ENCODE assay signal across 8 cellular contexts in the genomic region with DNA sequence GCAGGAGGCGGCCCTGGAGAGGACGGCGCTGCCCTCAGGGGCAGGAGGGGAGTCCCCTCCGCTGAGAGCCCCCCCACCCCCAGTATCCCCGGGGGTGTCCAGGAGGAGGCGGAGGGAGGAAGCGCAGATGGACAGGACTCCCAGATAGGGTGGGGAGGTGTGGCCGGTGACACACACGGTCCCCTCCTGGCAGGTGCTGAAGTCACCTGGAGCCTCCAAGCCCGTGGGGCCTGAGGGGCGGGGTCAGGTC. TPM values are rescaled to one million over a fixed set of nuclear protein-coding genes. Genes with fewer than 3 reads are reported as not detected.
DNase-seq lines count a peak whose midpoint lies in the region; ATAC-seq and TF ChIP-seq lines count a peak whose summit lies in the region.

No MANE protein-coding gene starts in this region.

- H3K27ac ChIP-seq in iPS-20b (ENCODE audit: low read length) (no peak overlapping the region), testis (no peak overlapping the region)

- H3K9ac ChIP-seq in iPS-20b (ENCODE audit: low read depth, low read length): peak overlapping the region; percentile 48; the same call in 1 of the 2 replicates

- no peak for TF ChIP-seq CTCF in testis (IDR thresholded peaks at IDR 0.05)

- H3K9me3 ChIP-seq in iPS-20b (ENCODE audit: insufficient read depth, low read depth, low read length) (no peaks in the 10 kb centered on the region), testis (no peaks in the 10 kb centered on the region)

- H3K4me1 Mint-ChIP-seq in activated CD4-positive, alpha-beta T cell treated with anti-CD3 and anti-CD28 coated beads for 36 hours: peaks cover 18% of the 10 kb centered on the region
- H3K4me1 Mint-ChIP-seq in activated naive CD8-positive, alpha-beta T cell treated with anti-CD3 and anti-CD28 coated beads for 36 hours: peaks cover 25% of the 10 kb centered on the region

- H3K4me1 ChIP-seq in iPS-20b (ENCODE audit: insufficient read depth, low read length) (peaks cover 8% of the 10 kb centered on the region), testis (peaks cover 11% of the 10 kb centered on the region)

- H3K4me3 ChIP-seq in iPS-20b (ENCODE audit: low read length) (peak overlapping the region; percentile 59; the same call in 1 of the 2 replicates), testis (peak overlapping the region; percentile 58 to 69)

- no peaks in the 10 kb centered on the region for H3K27me3 Mint-ChIP-seq in activated CD4-positive, alpha-beta T cell treated with anti-CD3 and anti-CD28 coated beads for 36 hours
- H3K27me3 Mint-ChIP-seq in activated naive CD8-positive, alpha-beta T cell treated with anti-CD3 and anti-CD28 coated beads for 36 hours: no peaks in the 10 kb centered on the region

- no peak for TF ChIP-seq POLR2A in testis (IDR thresholded peaks at IDR 0.05)

- DNase-seq in activated CD4-positive, alpha-beta T cell treated with anti-CD3 and anti-CD28 coated beads for 36 hours: peak; percentile 56
- no peak for DNase-seq in activated CD4-positive, alpha-beta T cell treated with anti-CD3 and anti-CD28 coated beads for 1 hour
- no peak for DNase-seq in activated naive CD8-positive, alpha-beta T cell treated with anti-CD3 and anti-CD28 coated beads for 36 hours
- DNase-seq in testis (no peak), RKO (ENCODE audit: low spot score) (no peak), NCI-H187 (lab: John Stamatoyannopoulos, UW) (no peak), NCI-H2081 treated with DMSO at 0.1 percent for 48 hours (lab: John Stamatoyannopoulos, UW) (no peak)

- H3K27me3 ChIP-seq in iPS-20b (ENCODE audit: insufficient read depth, low read length) (peaks cover 11% of the 10 kb centered on the region), testis (no peaks in the 10 kb centered on the region)

- CTCF ChIA-PET in activated CD4-positive, alpha-beta T cell treated with anti-CD3 and anti-CD28 coated beads for 36 hours (lab: Charles Lee): interaction anchor here (0.5 to 1.4 kb wide), 2 partner anchors 10 to 632 kb away, joined by 3 to 6 read pairs; no protein-coding TSS in a partner anchor

- 9 to 32% methylated on average over 6 to 11 of the region's 11 CpGs for WGBS in testis, 2 donors

- H3K9me3 Mint-ChIP-seq in activated CD4-positive, alpha-beta T cell treated with anti-CD3 and anti-CD28 coated beads for 36 hours (ENCODE audit: low read depth): no peaks in the 10 kb centered on the region
- H3K9me3 Mint-ChIP-seq in activated naive CD8-positive, alpha-beta T cell treated with anti-CD3 and anti-CD28 coated beads for 36 hours: no peaks in the 10 kb centered on the region

- H3K36me3 ChIP-seq in iPS-20b (ENCODE audit: insufficient read depth, low read depth, low read length): no peaks in the 10 kb centered on the region
- no peaks in the 10 kb centered on the region for H3K36me3 ChIP-seq in testis (ENCODE audit: low read depth, missing control alignments)

- no peak overlapping the region for H3K27ac Mint-ChIP-seq in activated CD4-positive, alpha-beta T cell treated with anti-CD3 and anti-CD28 coated beads for 36 hours
- no peak overlapping the region for H3K27ac Mint-ChIP-seq in activated naive CD8-positive, alpha-beta T cell treated with anti-CD3 and anti-CD28 coated beads for 36 hours

- intact Hi-C loops in activated CD4-positive, alpha-beta T cell treated with anti-CD3 and anti-CD28 coated beads for 36 hours (cut with DNase I, micrococcal nuclease): no loop called here
- intact Hi-C loops in testis (cut with DNase I; ENCODE audit: low total_unique reads): no loop called here

- ATAC-seq in activated CD4-positive, alpha-beta T cell treated with anti-CD3 and anti-CD28 coated beads for 36 hours: no peak

- peak overlapping the region; percentile 70 for H3K4me3 Mint-ChIP-seq in activated CD4-positive, alpha-beta T cell treated with anti-CD3 and anti-CD28 coated beads for 36 hours
- peak overlapping the region; percentile 62 for H3K4me3 Mint-ChIP-seq in activated naive CD8-positive, alpha-beta T cell treated with anti-CD3 and anti-CD28 coated beads for 36 hours

- POLR2A ChIA-PET in activated CD4-positive, alpha-beta T cell treated with anti-CD3 and anti-CD28 coated beads for 36 hours (lab: Charles Lee): no interaction called here

- H3K36me3 Mint-ChIP-seq in activated CD4-positive, alpha-beta T cell treated with anti-CD3 and anti-CD28 coated beads for 36 hours (ENCODE audit: low read depth): no peaks in the 10 kb centered on the region
- H3K36me3 Mint-ChIP-seq in activated naive CD8-positive, alpha-beta T cell treated with anti-CD3 and anti-CD28 coated beads for 36 hours: no peaks in the 10 kb centered on the region

RNA-seq across cellular contexts. Expression of a gene that starts 1.4 kb away (rescaled TPM):
- total RNA-seq in activated CD4-positive, alpha-beta T cell treated with anti-CD3 and anti-CD28 coated beads for 36 hours: 10 to 100 TPM; 15.4 to 17.6 TPM
- total RNA-seq in activated naive CD8-positive, alpha-beta T cell treated with anti-CD3 and anti-CD28 coated beads for 36 hours: 10 to 100 TPM; 10.2 to 11.7 TPM
- total RNA-seq in testis: 10 to 100 TPM in 1 of 2 donors, 1 to 10 TPM in 1; 8.4 to 16.5 TPM
- polyA plus RNA-seq in testis (ENCODE audit: insufficient read depth, low read depth, low replicate concordance): 15.1 TPM

RNA-seq across cellular contexts. Expression of a gene that starts 6.2 kb away (rescaled TPM):
- total RNA-seq in activated CD4-positive, alpha-beta T cell treated with anti-CD3 and anti-CD28 coated beads for 36 hours: 10 to 100 TPM; 44.5 to 44.7 TPM
- 10 to 100 TPM; 43.9 to 44.8 TPM for total RNA-seq in activated naive CD8-positive, alpha-beta T cell treated with anti-CD3 and anti-CD28 coated beads for 36 hours
- total RNA-seq in testis: 10 to 100 TPM; 56.8 to 84.6 TPM
- polyA plus RNA-seq in testis (ENCODE audit: insufficient read depth, low read depth, low replicate concordance): 34.2 TPM

RNA-seq across cellular contexts. Expression of a gene that starts 25.0 kb away (rescaled TPM):
- total RNA-seq in activated CD4-positive, alpha-beta T cell treated with anti-CD3 and anti-CD28 coated beads for 36 hours: 10 to 100 TPM; 14.0 to 14.1 TPM
- 10 to 100 TPM; 13.8 to 14.6 TPM for total RNA-seq in activated naive CD8-positive, alpha-beta T cell treated with anti-CD3 and anti-CD28 coated beads for 36 hours
- 10 to 100 TPM; 31.0 to 33.1 TPM for total RNA-seq in testis
- polyA plus RNA-seq in testis (ENCODE audit: insufficient read depth, low read depth, low replicate concordance): 20.3 TPM

RNA-seq across cellular contexts. Expression of a gene that starts 44.6 kb away (rescaled TPM):
- total RNA-seq in activated CD4-positive, alpha-beta T cell treated with anti-CD3 and anti-CD28 coated beads for 36 hours: 1 to 10 TPM in 1 of 2 experiments, under 1 TPM in 1; 0.21 to 1.7 TPM
- total RNA-seq in activated naive CD8-positive, alpha-beta T cell treated with anti-CD3 and anti-CD28 coated beads for 36 hours: not detected
- total RNA-seq in testis: 10 to 100 TPM; 26.2 to 30.5 TPM
- polyA plus RNA-seq in testis (ENCODE audit: insufficient read depth, low read depth, low replicate concordance): 3.0 TPM

RNA-seq across cellular contexts. Expression of a gene that starts 55.9 kb away (rescaled TPM):
- total RNA-seq in activated CD4-positive, alpha-beta T cell treated with anti-CD3 and anti-CD28 coated beads for 36 hours: 10 to 100 TPM; 36.4 to 52.0 TPM
- 10 to 100 TPM; 49.5 to 50.1 TPM for total RNA-seq in activated naive CD8-positive, alpha-beta T cell treated with anti-CD3 and anti-CD28 coated beads for 36 hours
- total RNA-seq in testis: 10 to 100 TPM; 55.4 to 55.6 TPM
- polyA plus RNA-seq in testis (ENCODE audit: insufficient read depth, low read depth, low replicate concordance): 37.8 TPM
